In the genomic region with DNA sequence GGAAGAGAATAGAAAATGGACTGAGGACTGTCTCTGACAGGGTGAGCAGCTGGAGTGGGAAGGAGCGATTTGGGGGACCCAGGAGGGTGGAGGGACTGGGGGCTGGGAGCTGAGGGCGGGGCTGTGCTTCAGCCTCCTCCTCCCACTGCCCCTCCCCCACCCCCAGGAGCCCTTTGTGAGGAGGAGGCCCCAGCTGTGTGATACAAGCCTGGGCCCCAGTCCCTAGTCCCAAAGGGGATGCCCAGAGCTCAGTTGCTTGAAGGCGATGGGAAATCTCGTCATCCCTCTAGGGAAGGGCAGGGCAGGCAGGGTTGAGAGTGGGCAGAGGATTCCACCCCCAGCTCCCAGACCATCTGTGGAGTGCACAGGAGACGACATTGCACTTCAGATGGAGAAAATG, we compare ENCODE assay signal across 19 cellular contexts. TPM values are rescaled to one million over a fixed set of nuclear protein-coding genes. Genes with fewer than 3 reads are reported as not detected.
"Had no signal": no experiment of that assay in that cellular context is flagged by ENCODE, and none has a peak within 500 bp of the region (broad histone marks: within the 10 kb centered on the region; RNA-seq: fewer than 3 reads in every experiment).

A gene (plus strand): TSS at position 251 of the 400 bp plus-strand sequence. CDS start 15 bp downstream, at position 266.

- DNase-seq: activated CD4-positive, CD25-positive, alpha-beta regulatory T cell treated with anti-CD3 and anti-CD28 coated beads, Interleukin-2, amount 50 U/mL, for 72 hours; activated CD8-positive, alpha-beta memory T cell treated with anti-CD3 and anti-CD28 coated beads, Interleukin-2, amount 50 U/mL, for 4 hours; activated CD8-positive, alpha-beta T cell treated with anti-CD3 and anti-CD28 coated beads for 36 hours; activated naive CD4-positive, alpha-beta T cell treated with anti-CD3 and anti-CD28 coated beads, Interleukin-2, amount 10 ng/mL, durations not matched to agents 7 days and 5 days; caudate nucleus; cortex of kidney; effector memory CD4-positive, alpha-beta T cell; hypothalamus; naive B cell; spleen; stimulated activated CD4-positive, alpha-beta T cell treated with anti-CD3 and anti-CD28 coated beads, Interleukin-2, amount 100 ng/mL, for 24 hours; stimulated activated naive CD4-positive, alpha-beta T cell treated with Interleukin-2 at 50 U/mL for 16 hours had no signal

- H3K9me3 Mint-ChIP-seq: activated CD8-positive, alpha-beta T cell treated with anti-CD3 and anti-CD28 coated beads for 36 hours; activated naive CD4-positive, alpha-beta T cell treated with anti-CD3 and anti-CD28 coated beads, Interleukin-2, amount 10 ng/mL, durations not matched to agents 7 days and 5 days had no signal

- H3K4me3 Mint-ChIP-seq: activated CD8-positive, alpha-beta T cell treated with anti-CD3 and anti-CD28 coated beads for 36 hours; activated naive CD4-positive, alpha-beta T cell treated with anti-CD3 and anti-CD28 coated beads, Interleukin-2, amount 10 ng/mL, durations not matched to agents 7 days and 5 days; naive B cell had no signal

- H3K4me1 Mint-ChIP-seq: activated naive CD4-positive, alpha-beta T cell treated with anti-CD3 and anti-CD28 coated beads, Interleukin-2, amount 10 ng/mL, durations not matched to agents 7 days and 5 days; naive B cell had no signal

- H3K36me3 Mint-ChIP-seq: activated naive CD4-positive, alpha-beta T cell treated with anti-CD3 and anti-CD28 coated beads, Interleukin-2, amount 10 ng/mL, durations not matched to agents 7 days and 5 days; naive B cell had no signal

- H3K27ac Mint-ChIP-seq: activated CD8-positive, alpha-beta T cell treated with anti-CD3 and anti-CD28 coated beads for 36 hours; activated naive CD4-positive, alpha-beta T cell treated with anti-CD3 and anti-CD28 coated beads, Interleukin-2, amount 10 ng/mL, durations not matched to agents 7 days and 5 days; naive B cell had no signal

- H3K9me3 ChIP-seq: psoas muscle, spleen had no signal

- ATAC-seq: activated CD8-positive, alpha-beta T cell treated with anti-CD3 and anti-CD28 coated beads for 36 hours; left colon; psoas muscle; sciatic nerve had no signal

RNA-seq across cellular contexts. Expression of the gene that starts here (rescaled TPM):
- total RNA-seq: activated CD8-positive, alpha-beta T cell treated with anti-CD3 and anti-CD28 coated beads for 36 hours; left colon; lung; psoas muscle; sciatic nerve; spleen; T-helper 2 cell treated with Interferon-gamma antibody and Interleukin-4, amounts not matched to agents 100 ng/mL and 5 ng/mL, for 36 hours; temporal lobe; urinary bladder had no signal
